Comparison of ENCODE assay signal across 8 cellular contexts in the genomic region with DNA sequence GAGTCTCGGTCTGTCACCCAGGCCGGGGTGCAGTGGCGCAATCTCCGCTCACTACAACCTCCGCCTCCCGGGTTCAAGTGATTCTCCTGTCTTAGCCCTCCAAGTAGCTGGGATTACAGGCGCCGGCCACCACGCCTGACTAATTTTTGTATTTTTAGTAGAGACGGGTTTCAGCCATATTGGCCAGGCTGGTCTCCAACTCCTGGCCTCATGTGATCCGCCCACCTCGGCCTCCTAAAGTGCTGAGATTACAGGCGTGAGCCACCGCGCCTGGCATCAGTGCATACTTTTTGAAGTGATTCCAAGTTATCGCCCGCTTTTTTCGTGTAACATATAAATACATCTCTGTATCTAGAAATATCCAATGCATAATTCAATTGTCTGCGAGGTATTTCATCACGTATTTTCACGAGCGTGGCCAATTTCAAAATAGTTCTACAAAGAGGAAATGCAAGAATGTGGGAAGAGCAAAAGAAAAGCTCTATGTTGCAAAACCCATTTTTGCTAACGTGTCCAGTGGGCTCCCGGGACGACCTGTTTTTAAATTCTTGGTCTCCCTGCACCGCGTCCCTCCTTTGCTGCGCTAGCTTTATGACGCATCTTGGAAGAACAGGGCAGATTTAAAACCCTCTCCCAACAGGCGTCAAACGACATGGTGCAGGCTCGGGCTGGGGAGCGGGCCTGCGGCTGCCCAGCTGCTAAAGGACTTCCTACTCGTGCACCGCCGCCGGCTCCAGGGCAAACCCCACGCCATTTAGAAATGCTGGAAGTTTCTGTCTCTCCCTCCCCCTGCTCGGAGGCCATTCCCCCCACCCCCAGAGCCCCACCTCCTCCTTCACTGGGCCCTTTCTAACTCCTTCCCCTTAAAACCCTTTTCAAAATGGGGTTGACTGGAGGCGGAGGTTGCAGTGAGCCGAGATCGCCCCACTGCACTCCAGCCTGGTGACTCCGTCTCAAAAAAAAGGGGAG. TPM values are rescaled to one million over a fixed set of nuclear protein-coding genes. Genes with fewer than 3 reads are reported as not detected.
A peak's percentile ranks its signal among the peaks of the same experiment; 100 is the strongest.
DNase-seq lines count a peak whose midpoint lies in the region; ATAC-seq and TF ChIP-seq lines count a peak whose summit lies in the region.

No MANE protein-coding gene starts in this region.

- no peak for ATAC-seq in activated T-helper 17 cell treated with anti-CD3 and anti-CD28 coated beads, Interleukin-2, amount 50 U/mL, for 72 hours (replicated peaks)
- ATAC-seq in GM21447 (IDR thresholded peaks at IDR 0.05; ENCODE audit: unreplicated experiment): no peak

- no peak overlapping the region; the same call in 1 of the 2 replicates for H3K27ac ChIP-seq in HUES6 (ENCODE audit: low read depth, low read length)

- H3K4me1 Mint-ChIP-seq in activated T-helper 17 cell treated with anti-CD3 and anti-CD28 coated beads, Interleukin-2, amount 50 U/mL, for 72 hours: peaks cover 20% of the 10 kb centered on the region
- peaks cover 31% of the 10 kb centered on the region for H3K4me1 Mint-ChIP-seq in nephron progenitor cell

- H3K4me3 Mint-ChIP-seq in activated T-helper 17 cell treated with anti-CD3 and anti-CD28 coated beads, Interleukin-2, amount 50 U/mL, for 72 hours: peak overlapping the region; percentile 33
- H3K4me3 Mint-ChIP-seq in nephron progenitor cell: peak overlapping the region; percentile 79

- H3K9me3 Mint-ChIP-seq in activated T-helper 17 cell treated with anti-CD3 and anti-CD28 coated beads, Interleukin-2, amount 50 U/mL, for 72 hours: no peaks in the 10 kb centered on the region
- no peaks in the 10 kb centered on the region for H3K9me3 Mint-ChIP-seq in nephron progenitor cell

- no peak for TF ChIP-seq CTCF in nephron progenitor cell (IDR thresholded peaks at IDR 0.05)

- no peaks in the 10 kb centered on the region for H3K27me3 ChIP-seq in HUES6 (ENCODE audit: control insufficient read depth, insufficient read depth, low read length)

- H3K9me3 ChIP-seq in HUES6 (ENCODE audit: control insufficient read depth, insufficient read depth, low read depth, low read length): no peaks in the 10 kb centered on the region

- H3K36me3 Mint-ChIP-seq in activated T-helper 17 cell treated with anti-CD3 and anti-CD28 coated beads, Interleukin-2, amount 50 U/mL, for 72 hours (ENCODE audit: low read depth): peaks cover 6% of the 10 kb centered on the region
- peaks cover 10% of the 10 kb centered on the region for H3K36me3 Mint-ChIP-seq in nephron progenitor cell (ENCODE audit: low read depth)

- peaks cover 14% of the 10 kb centered on the region for H3K4me1 ChIP-seq in HUES6 (ENCODE audit: control insufficient read depth, insufficient read depth, low read length)

- no peaks in the 10 kb centered on the region; the same call in 1 of the 2 replicates for H3K36me3 ChIP-seq in HUES6 (ENCODE audit: control insufficient read depth, insufficient read depth, low read length)

- H3K27ac Mint-ChIP-seq in activated T-helper 17 cell treated with anti-CD3 and anti-CD28 coated beads, Interleukin-2, amount 50 U/mL, for 72 hours: no peak overlapping the region
- no peak overlapping the region for H3K27ac Mint-ChIP-seq in nephron progenitor cell

- H3K4me3 ChIP-seq in HUES6 (ENCODE audit: low read depth, low read length): peak overlapping the region; percentile 77

- H3K27me3 Mint-ChIP-seq in activated T-helper 17 cell treated with anti-CD3 and anti-CD28 coated beads, Interleukin-2, amount 50 U/mL, for 72 hours: no peaks in the 10 kb centered on the region
- peaks cover 6% of the 10 kb centered on the region for H3K27me3 Mint-ChIP-seq in nephron progenitor cell (ENCODE audit: low read depth, poor library complexity)

- DNase-seq in D341Med (ENCODE audit: low spot score) (peak; percentile 54), globus pallidus (ENCODE audit: low spot score) (peak; percentile 51), nephron progenitor cell (peak; percentile 25), NCI-H1048 (lab: John Stamatoyannopoulos, UW) (no peak), HT-29 (ENCODE audit: low spot score) (no peak)

- H3K9ac ChIP-seq in HUES6 (ENCODE audit: low read length): no peak overlapping the region

RNA-seq across cellular contexts. Expression of gene IFNGR2, which starts 0.9 kb away (rescaled TPM):
- 1 to 10 TPM; 5.8 to 8.5 TPM for total RNA-seq in activated T-helper 17 cell treated with anti-CD3 and anti-CD28 coated beads, Interleukin-2, amount 50 U/mL, for 72 hours
- 28.1 and 30.2 TPM in 2 replicates for total RNA-seq in HT-29 (2014; rRNA removed; shearing (Covaris generic))

Comparison
In these comparisons a context has a peak if more than half of its experiments do, and no peak if none do; other contexts are left out.
1. DNase-seq: peak in D341Med (single experiment), globus pallidus (single experiment) and nephron progenitor cell (single experiment); none in NCI-H1048 (single experiment) and HT-29 (single experiment).